In the genomic region with DNA sequence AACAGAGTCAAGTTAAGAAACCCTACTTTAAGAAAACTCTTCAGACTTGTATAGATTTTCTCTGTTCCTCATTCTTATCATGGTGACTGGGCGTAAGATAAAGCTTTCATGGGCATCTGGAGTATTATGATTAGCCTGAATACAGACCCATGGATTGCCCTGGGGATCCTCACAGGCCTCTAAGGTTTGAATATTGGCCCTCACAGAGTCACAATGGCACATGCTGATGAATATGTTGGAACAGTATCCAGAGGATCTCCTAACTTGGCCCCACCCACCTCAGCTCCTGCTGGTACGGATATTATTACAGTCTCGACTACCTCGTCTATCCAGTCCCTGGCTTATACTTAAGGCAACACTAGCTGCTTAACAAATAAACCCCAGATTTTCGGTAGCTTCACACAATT, we compare ENCODE assay signal across 1 cellular context.
TF ChIP-seq lines count a peak whose summit lies in the region.

No MANE protein-coding gene starts in this region.

TF ChIP-seq in K562, 482 proteins besides CTCF, POLR2A, EP300 and RAD21 (continued from another document and continues in another):
- TF ChIP-seq, protein P1, sequence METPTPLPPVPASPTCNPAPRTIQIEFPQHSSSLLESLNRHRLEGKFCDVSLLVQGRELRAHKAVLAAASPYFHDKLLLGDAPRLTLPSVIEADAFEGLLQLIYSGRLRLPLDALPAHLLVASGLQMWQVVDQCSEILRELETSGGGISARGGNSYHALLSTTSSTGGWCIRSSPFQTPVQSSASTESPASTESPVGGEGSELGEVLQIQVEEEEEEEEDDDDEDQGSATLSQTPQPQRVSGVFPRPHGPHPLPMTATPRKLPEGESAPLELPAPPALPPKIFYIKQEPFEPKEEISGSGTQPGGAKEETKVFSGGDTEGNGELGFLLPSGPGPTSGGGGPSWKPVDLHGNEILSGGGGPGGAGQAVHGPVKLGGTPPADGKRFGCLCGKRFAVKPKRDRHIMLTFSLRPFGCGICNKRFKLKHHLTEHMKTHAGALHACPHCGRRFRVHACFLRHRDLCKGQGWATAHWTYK (CRISPR knock-in tag; IDR thresholded peaks at IDR 0.05) = no peak
- no peak for TF ChIP-seq ZKSCAN1 (IDR thresholded peaks at IDR 0.05; ENCODE audit: low read depth, low read length)
- TF ChIP-seq MBD1 (CRISPR knock-in tag; IDR thresholded peaks at IDR 0.05) = no peak
- TF ChIP-seq DIDO1 (tag; IDR thresholded peaks at IDR 0.05; ENCODE audit: low read depth) = no peak
- TF ChIP-seq ELF2 (CRISPR knock-in tag; IDR thresholded peaks at IDR 0.05) = no peak
- TF ChIP-seq TCF3 (CRISPR knock-in tag; IDR thresholded peaks at IDR 0.05) = peak; percentile 81
- TF ChIP-seq LCOR (CRISPR knock-in tag; IDR thresholded peaks at IDR 0.05) = no peak
- TF ChIP-seq, protein P2, sequence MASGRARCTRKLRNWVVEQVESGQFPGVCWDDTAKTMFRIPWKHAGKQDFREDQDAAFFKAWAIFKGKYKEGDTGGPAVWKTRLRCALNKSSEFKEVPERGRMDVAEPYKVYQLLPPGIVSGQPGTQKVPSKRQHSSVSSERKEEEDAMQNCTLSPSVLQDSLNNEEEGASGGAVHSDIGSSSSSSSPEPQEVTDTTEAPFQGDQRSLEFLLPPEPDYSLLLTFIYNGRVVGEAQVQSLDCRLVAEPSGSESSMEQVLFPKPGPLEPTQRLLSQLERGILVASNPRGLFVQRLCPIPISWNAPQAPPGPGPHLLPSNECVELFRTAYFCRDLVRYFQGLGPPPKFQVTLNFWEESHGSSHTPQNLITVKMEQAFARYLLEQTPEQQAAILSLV (tag; IDR thresholded peaks at IDR 0.05) = no peak
- no peak for TF ChIP-seq GABPB2 (CRISPR knock-in tag; conservative IDR thresholded peaks at IDR 0.05)
- TF ChIP-seq ZNF212 (CRISPR knock-in tag; IDR thresholded peaks at IDR 0.05) = no peak
- no peak for TF ChIP-seq ERF (CRISPR knock-in tag; IDR thresholded peaks at IDR 0.05)
- no peak for TF ChIP-seq SP2 (IDR thresholded peaks at IDR 0.05; ENCODE audit: extremely low read depth, low read depth, low read length, poor library complexity, severe bottlenecking)
- TF ChIP-seq ZNF316 (IDR thresholded peaks at IDR 0.05) = no peak
- TF ChIP-seq STAT5B (CRISPR knock-in tag; IDR thresholded peaks at IDR 0.05) = no peak
- no peak for TF ChIP-seq ZFP1 (CRISPR knock-in tag; IDR thresholded peaks at IDR 0.05)
- TF ChIP-seq HNRNPK (IDR thresholded peaks at IDR 0.05; ENCODE audit: low read depth, low read length, poor library complexity, severe bottlenecking) = no peak
- TF ChIP-seq GTF2A2 (tag; IDR thresholded peaks at IDR 0.05) = no peak
- peak; percentile 40; the same call in 1 of the 2 replicates for TF ChIP-seq ZFX (CRISPR knock-in tag; IDR thresholded peaks at IDR 0.05)
- TF ChIP-seq RBM22 (IDR thresholded peaks at IDR 0.05; ENCODE audit: low read depth, low read length, poor library complexity, severe bottlenecking) = no peak
- TF ChIP-seq ZNF584 (CRISPR knock-in tag; IDR thresholded peaks at IDR 0.05; ENCODE audit: low read depth) = no peak
- TF ChIP-seq, protein P3, sequence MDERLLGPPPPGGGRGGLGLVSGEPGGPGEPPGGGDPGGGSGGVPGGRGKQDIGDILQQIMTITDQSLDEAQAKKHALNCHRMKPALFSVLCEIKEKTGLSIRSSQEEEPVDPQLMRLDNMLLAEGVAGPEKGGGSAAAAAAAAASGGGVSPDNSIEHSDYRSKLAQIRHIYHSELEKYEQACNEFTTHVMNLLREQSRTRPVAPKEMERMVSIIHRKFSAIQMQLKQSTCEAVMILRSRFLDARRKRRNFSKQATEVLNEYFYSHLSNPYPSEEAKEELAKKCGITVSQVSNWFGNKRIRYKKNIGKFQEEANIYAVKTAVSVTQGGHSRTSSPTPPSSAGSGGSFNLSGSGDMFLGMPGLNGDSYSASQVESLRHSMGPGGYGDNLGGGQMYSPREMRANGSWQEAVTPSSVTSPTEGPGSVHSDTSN (CRISPR knock-in tag; IDR thresholded peaks at IDR 0.05; ENCODE audit: low read depth) = no peak
- TF ChIP-seq, protein P3 (tag; conservative IDR thresholded peaks at IDR 0.05; ENCODE audit: low read depth) = peak; percentile 42; the same call in 1 of the 2 replicates
- TF ChIP-seq, protein P4, sequence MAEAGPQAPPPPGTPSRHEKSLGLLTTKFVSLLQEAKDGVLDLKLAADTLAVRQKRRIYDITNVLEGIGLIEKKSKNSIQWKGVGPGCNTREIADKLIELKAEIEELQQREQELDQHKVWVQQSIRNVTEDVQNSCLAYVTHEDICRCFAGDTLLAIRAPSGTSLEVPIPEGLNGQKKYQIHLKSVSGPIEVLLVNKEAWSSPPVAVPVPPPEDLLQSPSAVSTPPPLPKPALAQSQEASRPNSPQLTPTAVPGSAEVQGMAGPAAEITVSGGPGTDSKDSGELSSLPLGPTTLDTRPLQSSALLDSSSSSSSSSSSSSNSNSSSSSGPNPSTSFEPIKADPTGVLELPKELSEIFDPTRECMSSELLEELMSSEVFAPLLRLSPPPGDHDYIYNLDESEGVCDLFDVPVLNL (CRISPR knock-in tag; IDR thresholded peaks at IDR 0.05; ENCODE audit: low read depth) = no peak
- TF ChIP-seq HES1 (IDR thresholded peaks at IDR 0.05; ENCODE audit: low read depth) = no peak
- TF ChIP-seq, protein P5, sequence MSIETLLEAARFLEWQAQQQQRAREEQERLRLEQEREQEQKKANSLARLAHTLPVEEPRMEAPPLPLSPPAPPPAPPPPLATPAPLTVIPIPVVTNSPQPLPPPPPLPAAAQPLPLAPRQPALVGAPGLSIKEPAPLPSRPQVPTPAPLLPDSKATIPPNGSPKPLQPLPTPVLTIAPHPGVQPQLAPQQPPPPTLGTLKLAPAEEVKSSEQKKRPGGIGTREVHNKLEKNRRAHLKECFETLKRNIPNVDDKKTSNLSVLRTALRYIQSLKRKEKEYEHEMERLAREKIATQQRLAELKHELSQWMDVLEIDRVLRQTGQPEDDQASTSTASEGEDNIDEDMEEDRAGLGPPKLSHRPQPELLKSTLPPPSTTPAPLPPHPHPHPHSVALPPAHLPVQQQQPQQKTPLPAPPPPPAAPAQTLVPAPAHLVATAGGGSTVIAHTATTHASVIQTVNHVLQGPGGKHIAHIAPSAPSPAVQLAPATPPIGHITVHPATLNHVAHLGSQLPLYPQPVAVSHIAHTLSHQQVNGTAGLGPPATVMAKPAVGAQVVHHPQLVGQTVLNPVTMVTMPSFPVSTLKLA (conservative IDR thresholded peaks at IDR 0.05) = peak in 1 of 2 experiments; percentile 43; a peak in 2 of 4 replicates
- TF ChIP-seq, protein P6, sequence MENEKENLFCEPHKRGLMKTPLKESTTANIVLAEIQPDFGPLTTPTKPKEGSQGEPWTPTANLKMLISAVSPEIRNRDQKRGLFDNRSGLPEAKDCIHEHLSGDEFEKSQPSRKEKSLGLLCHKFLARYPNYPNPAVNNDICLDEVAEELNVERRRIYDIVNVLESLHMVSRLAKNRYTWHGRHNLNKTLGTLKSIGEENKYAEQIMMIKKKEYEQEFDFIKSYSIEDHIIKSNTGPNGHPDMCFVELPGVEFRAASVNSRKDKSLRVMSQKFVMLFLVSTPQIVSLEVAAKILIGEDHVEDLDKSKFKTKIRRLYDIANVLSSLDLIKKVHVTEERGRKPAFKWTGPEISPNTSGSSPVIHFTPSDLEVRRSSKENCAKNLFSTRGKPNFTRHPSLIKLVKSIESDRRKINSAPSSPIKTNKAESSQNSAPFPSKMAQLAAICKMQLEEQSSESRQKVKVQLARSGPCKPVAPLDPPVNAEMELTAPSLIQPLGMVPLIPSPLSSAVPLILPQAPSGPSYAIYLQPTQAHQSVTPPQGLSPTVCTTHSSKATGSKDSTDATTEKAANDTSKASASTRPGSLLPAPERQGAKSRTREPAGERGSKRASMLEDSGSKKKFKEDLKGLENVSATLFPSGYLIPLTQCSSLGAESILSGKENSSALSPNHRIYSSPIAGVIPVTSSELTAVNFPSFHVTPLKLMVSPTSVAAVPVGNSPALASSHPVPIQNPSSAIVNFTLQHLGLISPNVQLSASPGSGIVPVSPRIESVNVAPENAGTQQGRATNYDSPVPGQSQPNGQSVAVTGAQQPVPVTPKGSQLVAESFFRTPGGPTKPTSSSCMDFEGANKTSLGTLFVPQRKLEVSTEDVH (IDR thresholded peaks at IDR 0.05; ENCODE audit: low read depth, partially characterized antibody) = no peak
- 0 out of 4 replicates have a peak, but pooled peaks of 1 of the 2 experiments have one; percentile 27 for TF ChIP-seq ARNT (IDR thresholded peaks at IDR 0.05)
- TF ChIP-seq SMARCA5 (IDR thresholded peaks at IDR 0.05) = no peak
- TF ChIP-seq ILK (tag; IDR thresholded peaks at IDR 0.05; ENCODE audit: borderline replicate concordance, low read depth) = no peak
- no peak for TF ChIP-seq FIP1L1 (IDR thresholded peaks at IDR 0.05; ENCODE audit: low read depth, low read length, poor library complexity, severe bottlenecking)
- TF ChIP-seq, protein P7, sequence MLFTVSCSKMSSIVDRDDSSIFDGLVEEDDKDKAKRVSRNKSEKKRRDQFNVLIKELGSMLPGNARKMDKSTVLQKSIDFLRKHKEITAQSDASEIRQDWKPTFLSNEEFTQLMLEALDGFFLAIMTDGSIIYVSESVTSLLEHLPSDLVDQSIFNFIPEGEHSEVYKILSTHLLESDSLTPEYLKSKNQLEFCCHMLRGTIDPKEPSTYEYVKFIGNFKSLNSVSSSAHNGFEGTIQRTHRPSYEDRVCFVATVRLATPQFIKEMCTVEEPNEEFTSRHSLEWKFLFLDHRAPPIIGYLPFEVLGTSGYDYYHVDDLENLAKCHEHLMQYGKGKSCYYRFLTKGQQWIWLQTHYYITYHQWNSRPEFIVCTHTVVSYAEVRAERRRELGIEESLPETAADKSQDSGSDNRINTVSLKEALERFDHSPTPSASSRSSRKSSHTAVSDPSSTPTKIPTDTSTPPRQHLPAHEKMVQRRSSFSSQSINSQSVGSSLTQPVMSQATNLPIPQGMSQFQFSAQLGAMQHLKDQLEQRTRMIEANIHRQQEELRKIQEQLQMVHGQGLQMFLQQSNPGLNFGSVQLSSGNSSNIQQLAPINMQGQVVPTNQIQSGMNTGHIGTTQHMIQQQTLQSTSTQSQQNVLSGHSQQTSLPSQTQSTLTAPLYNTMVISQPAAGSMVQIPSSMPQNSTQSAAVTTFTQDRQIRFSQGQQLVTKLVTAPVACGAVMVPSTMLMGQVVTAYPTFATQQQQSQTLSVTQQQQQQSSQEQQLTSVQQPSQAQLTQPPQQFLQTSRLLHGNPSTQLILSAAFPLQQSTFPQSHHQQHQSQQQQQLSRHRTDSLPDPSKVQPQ (CRISPR knock-in tag; IDR thresholded peaks at IDR 0.05; ENCODE audit: borderline replicate concordance) = no peak
- TF ChIP-seq COPS2 (conservative IDR thresholded peaks at IDR 0.05) = no peak
- TF ChIP-seq ZBTB1 (CRISPR knock-in tag; IDR thresholded peaks at IDR 0.05; ENCODE audit: borderline replicate concordance, low read depth) = no peak
- TF ChIP-seq SREBF2 (CRISPR knock-in tag; IDR thresholded peaks at IDR 0.05) = no peak
- TF ChIP-seq, protein P8, sequence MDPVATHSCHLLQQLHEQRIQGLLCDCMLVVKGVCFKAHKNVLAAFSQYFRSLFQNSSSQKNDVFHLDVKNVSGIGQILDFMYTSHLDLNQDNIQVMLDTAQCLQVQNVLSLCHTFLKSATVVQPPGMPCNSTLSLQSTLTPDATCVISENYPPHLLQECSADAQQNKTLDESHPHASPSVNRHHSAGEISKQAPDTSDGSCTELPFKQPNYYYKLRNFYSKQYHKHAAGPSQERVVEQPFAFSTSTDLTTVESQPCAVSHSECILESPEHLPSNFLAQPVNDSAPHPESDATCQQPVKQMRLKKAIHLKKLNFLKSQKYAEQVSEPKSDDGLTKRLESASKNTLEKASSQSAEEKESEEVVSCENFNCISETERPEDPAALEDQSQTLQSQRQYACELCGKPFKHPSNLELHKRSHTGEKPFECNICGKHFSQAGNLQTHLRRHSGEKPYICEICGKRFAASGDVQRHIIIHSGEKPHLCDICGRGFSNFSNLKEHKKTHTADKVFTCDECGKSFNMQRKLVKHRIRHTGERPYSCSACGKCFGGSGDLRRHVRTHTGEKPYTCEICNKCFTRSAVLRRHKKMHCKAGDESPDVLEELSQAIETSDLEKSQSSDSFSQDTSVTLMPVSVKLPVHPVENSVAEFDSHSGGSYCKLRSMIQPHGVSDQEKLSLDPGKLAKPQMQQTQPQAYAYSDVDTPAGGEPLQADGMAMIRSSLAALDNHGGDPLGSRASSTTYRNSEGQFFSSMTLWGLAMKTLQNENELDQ (CRISPR knock-in tag; IDR thresholded peaks at IDR 0.05; ENCODE audit: borderline replicate concordance) = no peak
- TF ChIP-seq TRIM24 (IDR thresholded peaks at IDR 0.05) = 0 out of 4 replicates have a peak, but pooled peaks of 1 of the 2 experiments have one; percentile 20
- no peak for TF ChIP-seq ZFP36 (IDR thresholded peaks at IDR 0.05; ENCODE audit: low read depth, low read length, partially characterized antibody)
